ENCODE assay signal across 24 cellular contexts in the genomic region with DNA sequence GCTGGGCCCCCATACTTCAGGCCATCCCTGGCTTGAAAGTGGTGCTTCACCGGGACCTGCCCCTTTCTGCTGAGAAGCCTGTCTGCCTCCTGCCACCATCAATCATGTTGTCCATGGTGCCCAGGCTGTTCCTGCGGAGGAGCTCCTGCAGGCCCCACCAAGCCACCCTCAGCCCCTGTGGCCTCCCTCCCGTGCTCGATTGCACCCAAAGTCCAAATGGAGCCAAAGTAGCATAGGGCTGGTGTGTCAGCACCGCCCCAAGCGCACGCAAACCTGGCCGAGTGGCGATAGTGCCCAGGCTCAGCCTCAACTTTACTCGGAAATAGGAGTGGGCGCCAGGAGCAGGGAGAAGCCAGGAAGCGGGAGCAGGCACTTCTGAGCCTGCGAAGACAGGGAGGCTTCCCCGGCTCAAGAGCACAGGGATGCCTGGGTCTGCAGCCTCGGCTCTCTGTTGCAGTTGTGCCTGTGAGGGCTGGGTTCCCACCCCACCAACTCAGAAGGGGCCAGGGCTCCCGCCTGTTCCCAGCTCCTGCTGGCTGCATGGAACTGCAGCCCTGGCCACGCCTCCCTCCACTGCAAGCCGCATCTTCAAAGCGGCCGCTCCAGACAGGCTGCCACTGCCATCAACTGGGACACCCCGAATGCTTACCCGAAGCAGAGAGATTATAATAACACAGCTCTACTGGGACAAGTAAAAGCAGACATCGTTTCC.
A peak's percentile ranks its signal among the peaks of the same experiment; 100 is the strongest.
DNase-seq lines count a peak whose midpoint lies in the region; ATAC-seq and TF ChIP-seq lines count a peak whose summit lies in the region.
"Had no signal": no experiment of that assay in that cellular context is flagged by ENCODE, and none has a peak within 500 bp of the region (broad histone marks: within the 10 kb centered on the region; RNA-seq: fewer than 3 reads in every experiment).

No MANE protein-coding gene starts in this region.

- H3K4me3 ChIP-seq in BLaER1, result peak overlapping the region; percentile 47
- no peak overlapping the region for H3K4me3 ChIP-seq in H7 (ENCODE audit: insufficient read depth, low read depth, low read length)
- H3K4me3 ChIP-seq in SU-DHL-6 (ENCODE audit: insufficient read depth, low read length, poor library complexity, severe bottlenecking), result no peak overlapping the region
- no peak overlapping the region for H3K4me3 ChIP-seq in neuronal stem cell (ENCODE audit: low read length in 2 of 2)
- no peak overlapping the region for H3K4me3 ChIP-seq in hepatocyte

- H2BK5ac ChIP-seq in neuronal stem cell (ENCODE audit: low read length), result no peak overlapping the region

- ATAC-seq in GM19463 (IDR thresholded peaks at IDR 0.05; ENCODE audit: unreplicated experiment) (no peak), GM19397 (IDR thresholded peaks at IDR 0.05; ENCODE audit: unreplicated experiment) (no peak)
- ATAC-seq: Panc1, T-helper 17 cell had no signal

- no CpG with 5 or more reads among the region's 23 CpGs for WGBS in neuronal stem cell (ENCODE audit: extremely low coverage in 2 of 2, insufficient read length in 2 of 2, insufficient replicate concordance in 1 of 2), 2 donors
- 89% methylated on average over 23 of the region's 23 CpGs for WGBS in hepatocyte (ENCODE audit: low lambda C conversion rate, missing lambda C conversion rate)

- H2AFZ ChIP-seq in SU-DHL-6 (ENCODE audit: low read depth, low read length, severe bottlenecking), result no peak overlapping the region
- no peak overlapping the region for H2AFZ ChIP-seq in neuronal stem cell (ENCODE audit: low read length)
- no peak overlapping the region for H2AFZ ChIP-seq in hepatocyte

- H4K20me1 ChIP-seq in BLaER1 (no peaks in the 10 kb centered on the region), SU-DHL-6 (ENCODE audit: low read depth, low read length) (no peaks in the 10 kb centered on the region), hepatocyte (ENCODE audit: insufficient read depth, poor library complexity, severe bottlenecking) (no peaks in the 10 kb centered on the region)

- no peak overlapping the region for H3K14ac ChIP-seq in neuronal stem cell (ENCODE audit: low read length)

- H2BK120ac ChIP-seq in neuronal stem cell (ENCODE audit: low read depth, low read length), result no peak overlapping the region

- H4K91ac ChIP-seq in neuronal stem cell (ENCODE audit: low read depth, low read length, poor library complexity), result no peak overlapping the region

- H4K8ac ChIP-seq in neuronal stem cell (ENCODE audit: low read depth, low read length), result no peak overlapping the region

- peaks cover 99% of the 10 kb centered on the region for H3K4me1 ChIP-seq in BLaER1
- H3K4me1 ChIP-seq in neuronal stem cell (ENCODE audit: control insufficient read depth in 2 of 2, insufficient read depth in 1 of 2, low read depth in 1 of 2, low read length in 2 of 2), result no peaks in the 10 kb centered on the region
- H3K4me1 ChIP-seq in hepatocyte (ENCODE audit: insufficient read depth), result no peaks in the 10 kb centered on the region

- peak overlapping the region; percentile 4 for H3K23ac ChIP-seq in neuronal stem cell (ENCODE audit: low read depth, low read length, poor library complexity)

- H3K4me2 ChIP-seq in BLaER1 (peak overlapping the region; percentile 85), SU-DHL-6 (ENCODE audit: low read depth, low read length, poor library complexity, severe bottlenecking) (peak overlapping the region; percentile 33), neuronal stem cell (ENCODE audit: insufficient read depth, low read length, poor library complexity, severe bottlenecking) (no peak overlapping the region), hepatocyte (no peak overlapping the region)
- H3K4me2 ChIP-seq: SK-N-SH had no signal

- no peak overlapping the region for H2AK5ac ChIP-seq in neuronal stem cell (ENCODE audit: low read depth, low read length)

- peak overlapping the region; percentile 4 for H3K18ac ChIP-seq in neuronal stem cell (ENCODE audit: low read length)

- H2BK15ac ChIP-seq in neuronal stem cell (ENCODE audit: low read length), result no peak overlapping the region

- H3K9me3 ChIP-seq in BLaER1, result peaks cover 24% of the 10 kb centered on the region
- H3K9me3 ChIP-seq in SU-DHL-6 (ENCODE audit: insufficient read depth, low read length), result no peaks in the 10 kb centered on the region
- H3K9me3 ChIP-seq in neuronal stem cell (replicated peaks in 1 of 2; ENCODE audit: control insufficient read depth in 2 of 2, insufficient read depth in 1 of 2, low read depth in 1 of 2, low read length in 2 of 2), result no peaks in the 10 kb centered on the region
- no peaks in the 10 kb centered on the region for H3K9me3 ChIP-seq in hepatocyte (ENCODE audit: low read depth)
- H3K9me3 ChIP-seq: SK-N-SH had no signal

- no peaks in the 10 kb centered on the region for H3K9me2 ChIP-seq in SU-DHL-6 (replicated peaks; ENCODE audit: insufficient read depth, low read length)
- no peaks in the 10 kb centered on the region for H3K9me2 ChIP-seq in hepatocyte (replicated peaks; ENCODE audit: insufficient read depth)
- H3K9me2 ChIP-seq: SK-N-SH had no signal

- H3K36me3 ChIP-seq in BLaER1 (no peaks in the 10 kb centered on the region; the same call in 1 of the 2 replicates), H7 (replicated peaks; ENCODE audit: control insufficient read depth, insufficient read depth, low read length) (no peaks in the 10 kb centered on the region), SU-DHL-6 (ENCODE audit: low read length) (no peaks in the 10 kb centered on the region), neuronal stem cell (replicated peaks in 1 of 2; ENCODE audit: control insufficient read depth in 2 of 2, insufficient read depth in 2 of 2, low read length in 2 of 2) (no peaks in the 10 kb centered on the region), hepatocyte (replicated peaks; ENCODE audit: insufficient read depth, low read depth) (no peaks in the 10 kb centered on the region)

- no peak overlapping the region for H2BK12ac ChIP-seq in neuronal stem cell (ENCODE audit: low read length)

- DNase-seq in H7, result peak; percentile 23
- no peak for DNase-seq in neuronal stem cell (ENCODE audit: low spot score)
- DNase-seq in hepatocyte (ENCODE audit: low spot score), result no peak
- DNase-seq in Kasumi-1 (lab: John Stamatoyannopoulos, UW), result no peak
- DNase-seq: AML-193, DMS53, GDM1, IMR-90, KG1, NCI-H1092, NCI-H1417 treated with DMSO at 0.1 percent for 48 hours, NCI-H1694 treated with DMSO at 0.1 percent for 48 hours, NCI-H2081 treated with DMSO at 0.1 percent for 48 hours, NCI-H2171, NCI-H226, NCI-H510A, NCI-H69, SK-N-SH, T-helper 17 cell had no signal

- H3K79me2 ChIP-seq in SU-DHL-6 (ENCODE audit: insufficient read depth, low read length) (no peaks in the 10 kb centered on the region), hepatocyte (no peaks in the 10 kb centered on the region)

- H3K27me3 ChIP-seq in BLaER1 (no peaks in the 10 kb centered on the region), H7 (ENCODE audit: control insufficient read depth, insufficient read depth, low read length) (no peaks in the 10 kb centered on the region), SU-DHL-6 (ENCODE audit: low read length) (no peaks in the 10 kb centered on the region), neuronal stem cell (ENCODE audit: control insufficient read depth in 3 of 3, insufficient read depth in 3 of 3, low read depth in 1 of 3, low read length in 3 of 3) (no peaks in the 10 kb centered on the region), hepatocyte (no peaks in the 10 kb centered on the region)

- H3K27ac ChIP-seq in BLaER1 (peak overlapping the region; percentile 85), SU-DHL-6 (ENCODE audit: low read depth, low read length) (peak overlapping the region; percentile 87), neuronal stem cell (replicated peaks; ENCODE audit: low read length) (no peak overlapping the region), hepatocyte (no peak overlapping the region)

- peaks cover 8% of the 10 kb centered on the region; the same call in 1 of the 2 replicates for H3F3A ChIP-seq in SU-DHL-6 (ENCODE audit: insufficient read depth)

- H3K9ac ChIP-seq in BLaER1 (peak overlapping the region; percentile 66), SU-DHL-6 (ENCODE audit: low read length) (peak overlapping the region; percentile 31), neuronal stem cell (ENCODE audit: low read depth, low read length, poor library complexity) (no peak overlapping the region)
- H3K9ac ChIP-seq: SK-N-SH had no signal

- TF ChIP-seq CTCF in SU-DHL-6 (IDR thresholded peaks at IDR 0.05; ENCODE audit: insufficient read depth, low read length, poor library complexity, severe bottlenecking) (no peak), hepatocyte (IDR thresholded peaks at IDR 0.05; ENCODE audit: poor library complexity) (no peak)

- no peak overlapping the region for H3K4ac ChIP-seq in neuronal stem cell (ENCODE audit: low read length)

- no peaks in the 10 kb centered on the region for H3K79me1 ChIP-seq in neuronal stem cell (ENCODE audit: low read depth, low read length)

Comparison
In these comparisons a context has a peak if more than half of its experiments do, and no peak if none do; other contexts are left out.
1. H3K27ac ChIP-seq: peak in BLaER1 (single experiment) and SU-DHL-6 (single experiment); none in neuronal stem cell (single experiment) and hepatocyte (single experiment).
2. H3K4me2 ChIP-seq: peak in BLaER1 (single experiment) and SU-DHL-6 (single experiment); none in neuronal stem cell (single experiment) and hepatocyte (single experiment).